30 cellular contexts compared by ENCODE assay signal in the genomic region with DNA sequence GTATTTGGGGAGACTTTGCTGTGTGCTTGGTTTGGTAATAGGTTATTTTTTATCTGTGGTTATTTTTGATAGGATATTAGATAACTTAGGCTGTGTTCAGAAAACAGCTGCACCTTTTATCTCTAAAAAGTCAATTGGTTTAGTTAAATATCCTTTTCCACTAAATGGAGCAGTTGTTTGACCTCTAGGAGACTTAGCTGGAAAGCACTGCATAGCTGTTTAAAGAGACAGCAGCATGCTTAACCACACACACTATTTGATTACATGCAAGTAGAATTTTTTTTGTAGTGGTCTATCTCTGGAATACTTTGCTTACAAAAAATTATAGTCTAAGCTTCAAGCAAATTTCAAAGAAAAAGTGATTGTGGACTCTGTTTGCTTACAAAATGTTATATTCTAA. TPM values are rescaled to one million over a fixed set of nuclear protein-coding genes. Genes with fewer than 3 reads are reported as not detected.
"Had no signal": no experiment of that assay in that cellular context is flagged by ENCODE, and none has a peak within 500 bp of the region (broad histone marks: within the 10 kb centered on the region; RNA-seq: fewer than 3 reads in every experiment).

No MANE protein-coding gene starts in this region.

- ATAC-seq: activated CD4-positive, CD25-positive, alpha-beta regulatory T cell treated with anti-CD3 and anti-CD28 coated beads, Interleukin-2, amount 50 U/mL, for 24 hours; activated CD8-positive, alpha-beta T cell treated with anti-CD3 and anti-CD28 coated beads for 36 hours; activated naive CD8-positive, alpha-beta T cell treated with anti-CD3 and anti-CD28 coated beads, Interleukin-2, amount 50 U/mL, for 24 hours; activated T-cell treated with anti-CD3 and anti-CD28 coated beads, Interleukin-2, amount 50 U/mL, for 4 hours; activated T-helper 17 cell treated with anti-CD3 and anti-CD28 coated beads, Interleukin-2, amount 50 U/mL, for 72 hours; body of pancreas; esophagus mucosa; T-helper 17 cell had no signal

- DNase-seq: activated B cell treated with CpG ODN at 0.5 μM for 24 hours; activated CD4-positive, alpha-beta T cell treated with anti-CD3 and anti-CD28 coated beads for 48 hours; activated CD4-positive, alpha-beta T cell treated with anti-CD3 and anti-CD28 coated beads, Interleukin-2, amount 50 U/mL, for 1 hour; activated CD4-positive, alpha-beta T cell treated with anti-CD3 and anti-CD28 coated beads, Interleukin-2, amount 50 U/mL, for 48 hours; activated CD8-positive, alpha-beta memory T cell treated with anti-CD3 and anti-CD28 coated beads for 24 hours; activated CD8-positive, alpha-beta T cell treated with anti-CD3 and anti-CD28 coated beads for 36 hours; activated effector memory CD4-positive, alpha-beta T cell treated with anti-CD3 and anti-CD28 coated beads, Interleukin-2, amount 50 U/mL, for 16 hours; activated naive CD4-positive, alpha-beta T cell treated with anti-CD3 and anti-CD28 coated beads for 36 hours; activated naive CD8-positive, alpha-beta T cell treated with anti-CD3 and anti-CD28 coated beads for 36 hours; activated naive CD8-positive, alpha-beta T cell treated with anti-CD3 and anti-CD28 coated beads, Interleukin-2, amount 50 U/mL, for 24 hours; activated T-cell treated with anti-CD3 and anti-CD28 coated beads, Interleukin-2, amount 50 U/mL, for 4 hours; adrenal gland; amygdala; aorta; body of pancreas; central memory CD4-positive, alpha-beta T cell; cerebellar nuclear complex; colonic mucosa; effector CD8-positive, alpha-beta T cell; foreskin fibroblast; SW 1271; T-helper 1 cell; T-helper 17 cell; T1000; WERI-Rb-1 had no signal

- H3K36me3 ChIP-seq: adrenal gland, colonic mucosa, WERI-Rb-1 had no signal

- H3K4me1 ChIP-seq: body of pancreas, colonic mucosa had no signal

- H3K4me3 ChIP-seq: adrenal gland, body of pancreas, colonic mucosa had no signal

- H3K27me3 ChIP-seq: adrenal gland, body of pancreas, colonic mucosa had no signal

- FAIRE-seq: endometrium, frontal cortex had no signal

- H3K27ac ChIP-seq: adrenal gland, body of pancreas, colonic mucosa, WERI-Rb-1 had no signal

- H3K9me3 ChIP-seq: adrenal gland, body of pancreas, colonic mucosa had no signal

RNA-seq across cellular contexts. Expression of a gene that starts 6.5 kb away (rescaled TPM):
- total RNA-seq: activated B cell treated with CpG ODN at 0.5 μM for 24 hours; activated CD8-positive, alpha-beta T cell treated with anti-CD3 and anti-CD28 coated beads for 36 hours; activated naive CD4-positive, alpha-beta T cell treated with anti-CD3 and anti-CD28 coated beads for 36 hours; activated naive CD8-positive, alpha-beta T cell treated with anti-CD3 and anti-CD28 coated beads for 36 hours; activated T-cell treated with anti-CD3 and anti-CD28 coated beads, Interleukin-2, amount 50 U/mL, for 4 hours; activated T-helper 17 cell treated with anti-CD3 and anti-CD28 coated beads, Interleukin-2, amount 50 U/mL, for 72 hours; T-helper 17 cell had no signal
